ENCODE assay signal across 23 cellular contexts in the genomic region with DNA sequence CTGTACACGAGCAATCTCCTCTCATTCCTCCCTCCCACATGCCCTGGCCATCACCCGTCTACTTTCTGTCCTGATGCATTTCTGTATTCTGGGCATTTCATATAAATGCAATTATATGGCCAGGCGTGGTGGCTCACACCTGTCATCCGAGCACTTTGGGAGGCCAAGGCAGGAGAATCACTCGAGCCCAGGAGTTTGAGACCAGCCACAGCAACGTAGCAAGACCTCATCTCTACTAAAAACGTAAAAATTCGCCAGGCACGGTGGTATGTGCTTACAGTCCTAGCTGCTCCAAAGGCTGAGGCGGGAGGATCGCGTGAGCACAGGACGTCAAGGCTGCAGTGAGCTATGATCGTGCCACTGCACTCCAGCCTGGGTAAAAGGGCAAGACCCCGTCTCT.
"Had no signal": no experiment of that assay in that cellular context is flagged by ENCODE, and none has a peak within 500 bp of the region (broad histone marks: within the 10 kb centered on the region; RNA-seq: fewer than 3 reads in every experiment).

No MANE protein-coding gene starts in this region.

- DNase-seq: activated CD4-positive, alpha-beta memory T cell treated with anti-CD3 and anti-CD28 coated beads for 36 hours; activated CD4-positive, alpha-beta T cell treated with anti-CD3 and anti-CD28 coated beads for 4 hours; activated gamma-delta T cell treated with Interleukin-2 at 50 U/mL for 16 hours; brain microvascular endothelial cell; colonic mucosa; effector memory CD8-positive, alpha-beta T cell; glutamatergic neuron; immature natural killer cell; left ventricle myocardium inferior; pancreas; right cardiac atrium; stimulated activated CD4-positive, alpha-beta T cell treated with anti-CD3 and anti-CD28 coated beads, Interleukin-1b, Interleukin-23, amount 100 ng/mL, for 48 hours; stimulated activated naive CD8-positive, alpha-beta T cell treated with anti-CD3 and anti-CD28 coated beads, Interleukin-15, amount 100 ng/mL, for 72 hours; T1000 had no signal

- H3K4me2 ChIP-seq: hepatocyte had no signal

- H3K9me3 ChIP-seq: adrenal gland, ascending aorta, colonic mucosa, esophagus muscularis mucosa, left ventricle myocardium inferior, pancreas, tibial artery had no signal

- H3K27ac ChIP-seq: adrenal gland, ascending aorta, brain microvascular endothelial cell, colonic mucosa, esophagus muscularis mucosa, hepatocyte, left ventricle myocardium inferior, pancreas, skin epidermis, tibial artery had no signal

- H3K4me1 ChIP-seq: colonic mucosa had no signal

- FAIRE-seq: endothelial cell of umbilical vein, frontal cortex, pancreas had no signal

- H2AFZ ChIP-seq: hepatocyte had no signal

- H3K27me3 ChIP-seq: adrenal gland, ascending aorta, brain microvascular endothelial cell, colonic mucosa, dorsolateral prefrontal cortex, esophagus muscularis mucosa, hepatocyte, pancreas, tibial artery had no signal

- H3K36me3 ChIP-seq: colonic mucosa had no signal

- H3K4me3 ChIP-seq: adrenal gland, ascending aorta, colonic mucosa, dorsolateral prefrontal cortex, esophagus muscularis mucosa, hepatocyte, left ventricle myocardium inferior, pancreas, skin epidermis, tibial artery had no signal
